17 cellular contexts compared by ENCODE assay signal in genomic region chr6:143634486-143634885, GRCh38. TPM values are rescaled to one million over a fixed set of nuclear protein-coding genes. Genes with fewer than 3 reads are reported as not detected.
DNase-seq lines count a peak whose midpoint lies in the region; ATAC-seq, FAIRE-seq and TF ChIP-seq lines count a peak whose summit lies in the region.
"Had no signal": no experiment of that assay in that cellular context is flagged by ENCODE, and none has a peak within 500 bp of the region (broad histone marks: within the 10 kb centered on the region; RNA-seq: fewer than 3 reads in every experiment).

No MANE protein-coding gene starts in this region.

- peaks cover 6% of the 10 kb centered on the region in 2 donors for H3K4me1 Mint-ChIP-seq in natural killer cell treated with Interleukin-12 subunit alpha and Interleukin-12 subunit beta and Interleukin-15 and Interleukin-18, amount 100 ng/mL, for 72 hours (ENCODE audit: low read depth in 2 of 2)
- H3K4me1 Mint-ChIP-seq: activated naive CD4-positive, alpha-beta T cell treated with anti-CD3 and anti-CD28 coated beads, Interleukin-2, amount 10 ng/mL, durations not matched to agents 7 days and 5 days had no signal

- no peaks in the 10 kb centered on the region for H3K4me1 ChIP-seq in left lung
- H3K4me1 ChIP-seq: heart left ventricle had no signal

- H3K27ac ChIP-seq in left lung, result no peak overlapping the region
- H3K27ac ChIP-seq: heart left ventricle, tibial artery had no signal

- H3K27ac Mint-ChIP-seq in natural killer cell treated with Interleukin-12 subunit alpha and Interleukin-12 subunit beta and Interleukin-15 and Interleukin-18, amount 100 ng/mL, for 72 hours, result no peak overlapping the region
- H3K27ac Mint-ChIP-seq: activated naive CD4-positive, alpha-beta T cell treated with anti-CD3 and anti-CD28 coated beads, Interleukin-2, amount 10 ng/mL, durations not matched to agents 7 days and 5 days; naive thymus-derived CD8-positive, alpha-beta T cell had no signal

- no peak for ATAC-seq in left lung
- no peak for ATAC-seq in natural killer cell treated with Interleukin-12 subunit alpha and Interleukin-12 subunit beta and Interleukin-15 and Interleukin-18, amount 100 ng/mL, for 72 hours
- ATAC-seq: heart left ventricle; naive thymus-derived CD8-positive, alpha-beta T cell had no signal

- no peak for FAIRE-seq in bronchial epithelial cell (lab: Jason Lieb, UNC)

- H3K4me3 ChIP-seq in bronchial epithelial cell (ENCODE audit: low read depth, low read length) (no peak overlapping the region), left lung (no peak overlapping the region)
- H3K4me3 ChIP-seq: heart left ventricle, tibial artery had no signal

- H3K36me3 ChIP-seq in bronchial epithelial cell (ENCODE audit: control insufficient read depth, insufficient read depth, low read length) (no peaks in the 10 kb centered on the region), left lung (no peaks in the 10 kb centered on the region)
- H3K36me3 ChIP-seq: heart left ventricle, tibial artery had no signal

- TF ChIP-seq CTCF in bronchial epithelial cell (IDR thresholded peaks at IDR 0.05; ENCODE audit: insufficient read depth, low read length, severe bottlenecking), result no peak
- no peak for TF ChIP-seq CTCF in left lung (IDR thresholded peaks at IDR 0.05)

- H3K9me3 Mint-ChIP-seq in natural killer cell treated with Interleukin-12 subunit alpha and Interleukin-12 subunit beta and Interleukin-15 and Interleukin-18, amount 100 ng/mL, for 72 hours, result no peaks in the 10 kb centered on the region
- H3K9me3 Mint-ChIP-seq: activated naive CD4-positive, alpha-beta T cell treated with anti-CD3 and anti-CD28 coated beads, Interleukin-2, amount 10 ng/mL, durations not matched to agents 7 days and 5 days had no signal

- intact Hi-C loops in left lung (cut with DNase I), result no loop called here

- no peaks in the 10 kb centered on the region for H3K9me3 ChIP-seq in left lung
- H3K9me3 ChIP-seq: heart left ventricle, tibial artery had no signal

- no peaks in the 10 kb centered on the region for H3K27me3 Mint-ChIP-seq in natural killer cell treated with Interleukin-12 subunit alpha and Interleukin-12 subunit beta and Interleukin-15 and Interleukin-18, amount 100 ng/mL, for 72 hours
- H3K27me3 Mint-ChIP-seq: activated naive CD4-positive, alpha-beta T cell treated with anti-CD3 and anti-CD28 coated beads, Interleukin-2, amount 10 ng/mL, durations not matched to agents 7 days and 5 days had no signal

- no peaks in the 10 kb centered on the region for H3K27me3 ChIP-seq in bronchial epithelial cell (ENCODE audit: control insufficient read depth, insufficient read depth, low read length)
- H3K27me3 ChIP-seq in left lung, result no peaks in the 10 kb centered on the region
- H3K27me3 ChIP-seq: heart left ventricle, tibial artery had no signal

- H3K4me3 Mint-ChIP-seq in natural killer cell treated with Interleukin-12 subunit alpha and Interleukin-12 subunit beta and Interleukin-15 and Interleukin-18, amount 100 ng/mL, for 72 hours, result no peak overlapping the region
- H3K4me3 Mint-ChIP-seq: activated naive CD4-positive, alpha-beta T cell treated with anti-CD3 and anti-CD28 coated beads, Interleukin-2, amount 10 ng/mL, durations not matched to agents 7 days and 5 days; naive thymus-derived CD8-positive, alpha-beta T cell had no signal

- peak; percentile 10 for DNase-seq in AG08395 (ENCODE audit: low spot score)
- peak; percentile 12 for DNase-seq in HCEC 1CT
- peak; percentile 98 to 99 for DNase-seq in NCI-H526 (lab: John Stamatoyannopoulos, UW)
- DNase-seq in bronchial epithelial cell (ENCODE audit: low read depth), result peak; percentile 84
- DNase-seq in left lung, result no peak
- DNase-seq in DMS79 (lab: John Stamatoyannopoulos, UW), result no peak
- no peak for DNase-seq in HK-2 (ENCODE audit: unreplicated experiment)
- no peak for DNase-seq in natural killer cell treated with Interleukin-12 subunit alpha and Interleukin-12 subunit beta and Interleukin-15 and Interleukin-18, amount 100 ng/mL, for 72 hours (ENCODE audit: low spot score)
- DNase-seq: activated CD4-positive, CD25-positive, alpha-beta regulatory T cell; activated naive CD4-positive, alpha-beta T cell treated with anti-CD3 and anti-CD28 coated beads, Interleukin-2, amount 10 ng/mL, durations not matched to agents 7 days and 5 days; DND-41; heart left ventricle; kidney glomerular epithelial cell; naive thymus-derived CD8-positive, alpha-beta T cell; NCI-H1694; stimulated activated CD4-positive, alpha-beta T cell treated with anti-CD3 and anti-CD28 coated beads, Interleukin-1b, Interleukin-23, amount 100 ng/mL, for 48 hours; tibial artery had no signal

- no peaks in the 10 kb centered on the region for H3K36me3 Mint-ChIP-seq in natural killer cell treated with Interleukin-12 subunit alpha and Interleukin-12 subunit beta and Interleukin-15 and Interleukin-18, amount 100 ng/mL, for 72 hours
- H3K36me3 Mint-ChIP-seq: activated naive CD4-positive, alpha-beta T cell treated with anti-CD3 and anti-CD28 coated beads, Interleukin-2, amount 10 ng/mL, durations not matched to agents 7 days and 5 days; naive thymus-derived CD8-positive, alpha-beta T cell had no signal

RNA-seq across cellular contexts. Expression of gene PHACTR2, which starts 43.3 kb away (rescaled TPM):
- total RNA-seq in bronchial epithelial cell (24.5 and 37.8 TPM in 2 replicates), left lung (10 to 100 TPM; 67.0 to 71.1 TPM)
- 10 to 100 TPM; 19.9 to 23.6 TPM for total RNA-seq in natural killer cell treated with Interleukin-12 subunit alpha and Interleukin-12 subunit beta and Interleukin-15 and Interleukin-18, amount 100 ng/mL, for 72 hours

Comparison
In these comparisons a context has a peak if more than half of its experiments do, and no peak if none do; other contexts are left out.
1. DNase-seq: peak in AG08395 (single experiment), HCEC 1CT (single experiment), NCI-H526 (2 of 2) and bronchial epithelial cell (single experiment); none in left lung (0 of 2), DMS79 (single experiment), HK-2 (single experiment) and natural killer cell treated with Interleukin-12 subunit alpha and Interleukin-12 subunit beta and Interleukin-15 and Interleukin-18, amount 100 ng/mL, for 72 hours (single experiment).